1 cellular context compared by ENCODE assay signal in genomic region chr10:124223711-124224085, GRCh38.
TF ChIP-seq lines count a peak whose summit lies in the region.

No MANE protein-coding gene starts in this region.

TF ChIP-seq in GM23338, 12 proteins besides CTCF, POLR2A, EP300 and RAD21 (continued from another document):
- no peak for TF ChIP-seq ZNF462 (CRISPR knock-in tag; IDR thresholded peaks at IDR 0.05)
